11 cellular contexts compared by ENCODE assay signal in the genomic region with DNA sequence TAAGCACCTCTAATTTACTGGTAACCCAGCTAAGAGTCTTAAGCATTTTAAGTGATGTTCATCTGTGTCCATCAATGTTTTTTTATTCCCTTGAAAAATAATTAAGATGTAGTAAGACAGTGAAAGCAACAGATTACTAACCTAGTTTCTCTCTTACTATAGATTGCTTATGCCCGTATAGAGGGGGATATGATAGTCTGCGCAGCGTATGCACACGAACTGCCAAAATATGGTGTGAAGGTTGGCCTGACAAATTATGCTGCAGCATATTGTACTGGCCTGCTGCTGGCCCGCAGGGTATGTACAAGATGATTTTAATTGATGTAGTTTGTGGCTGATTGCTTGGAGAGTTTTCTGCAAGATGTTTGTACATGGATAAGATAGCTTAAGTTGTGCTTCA. TPM values are rescaled to one million over a fixed set of nuclear protein-coding genes. Genes with fewer than 3 reads are reported as not detected.
DNase-seq lines count a peak whose midpoint lies in the region; ATAC-seq, FAIRE-seq and TF ChIP-seq lines count a peak whose summit lies in the region.
"Had no signal": no experiment of that assay in that cellular context is flagged by ENCODE, and none has a peak within 500 bp of the region (broad histone marks: within the 10 kb centered on the region; RNA-seq: fewer than 3 reads in every experiment).

No MANE protein-coding gene starts in this region.

- no peak for ATAC-seq in activated naive CD4-positive, alpha-beta T cell treated with anti-CD3 and anti-CD28 coated beads, Interleukin-2, amount 50 U/mL, for 72 hours
- ATAC-seq in memory B cell (ENCODE audit: low read depth): no peak
- no peak for ATAC-seq in HG03025 (IDR thresholded peaks at IDR 0.05; ENCODE audit: low FRiP score, unreplicated experiment)
- ATAC-seq in HG02642 (IDR thresholded peaks at IDR 0.05; ENCODE audit: poor library complexity, unreplicated experiment): no peak
- no peak for ATAC-seq in GM18858 (IDR thresholded peaks at IDR 0.05; ENCODE audit: unreplicated experiment)

- H3K4ac ChIP-seq in H9 (ENCODE audit: low read depth, low read length): no peak overlapping the region

- no peak overlapping the region for H2BK12ac ChIP-seq in H9 (ENCODE audit: insufficient read length, low read depth, low read length)

- no peak overlapping the region for H2AK5ac ChIP-seq in H9 (ENCODE audit: insufficient read length, low read length)

- no peak overlapping the region for H2AFZ ChIP-seq in ACC112 (ENCODE audit: low read length, unreplicated experiment)
- no peak overlapping the region for H2AFZ ChIP-seq in H9 (ENCODE audit: low read length)

- no peak for TF ChIP-seq CTCF in H9 (conservative IDR thresholded peaks at IDR 0.05)

- H4K5ac ChIP-seq in H9 (ENCODE audit: insufficient read length, low read depth, low read length): no peak overlapping the region

- no peak overlapping the region for H2BK20ac ChIP-seq in H9 (ENCODE audit: low read depth, low read length, poor library complexity, severe bottlenecking)

- H4K91ac ChIP-seq in H9 (ENCODE audit: insufficient read length, low read depth, low read length): no peak overlapping the region

- no peak overlapping the region for H2BK15ac ChIP-seq in H9 (ENCODE audit: low read depth, low read length)

- H3K27ac Mint-ChIP-seq in H9: peak overlapping the region in 2 of 3 experiments; percentile 68 to 92; a peak in 5 of 7 replicates
- peak overlapping the region; percentile 98 to 100 for H3K27ac Mint-ChIP-seq in activated naive CD4-positive, alpha-beta T cell treated with anti-CD3 and anti-CD28 coated beads, Interleukin-2, amount 50 U/mL, for 72 hours
- H3K27ac Mint-ChIP-seq in memory B cell: peak overlapping the region; percentile 97

- no peak for FAIRE-seq in H54 (lab: Jason Lieb, UNC)

- TF ChIP-seq POLR2A in H54 (IDR thresholded peaks at IDR 0.05; ENCODE audit: low read depth, low read length): no peak

- H3T11ph ChIP-seq in H9 (ENCODE audit: low read length): no peak overlapping the region

- H3K27me3 ChIP-seq in ACC112 (ENCODE audit: insufficient read depth, low read length) (no peaks in the 10 kb centered on the region), H9 (ENCODE audit: insufficient read depth, low read length) (no peaks in the 10 kb centered on the region)

- H3K4me1 ChIP-seq in ACC112 (ENCODE audit: control insufficient read depth, insufficient read depth, low read length, unreplicated experiment) (peaks cover 54% of the 10 kb centered on the region), H9 (ENCODE audit: insufficient read depth, low read length) (no peaks in the 10 kb centered on the region; the same call in 1 of the 2 replicates)

- H3K4me3 ChIP-seq in ACC112 (ENCODE audit: low read depth, low read length): peak overlapping the region; percentile 99

- H3K79me1 ChIP-seq in H9 (ENCODE audit: insufficient read depth, low read depth, low read length, poor library complexity, severe bottlenecking): peaks cover 7% of the 10 kb centered on the region

- DNase-seq in H9: no peak
- DNase-seq in activated naive CD4-positive, alpha-beta T cell treated with anti-CD3 and anti-CD28 coated beads, Interleukin-2, amount 50 U/mL, for 72 hours (ENCODE audit: low spot score in 2 of 2): no peak
- DNase-seq in memory B cell (ENCODE audit: low spot score in 2 of 2): no peak
- no peak for DNase-seq in H54 (ENCODE audit: insufficient read length, low spot score)
- DNase-seq: aorta, NCI-H524 treated with DMSO at 0.1 percent for 48 hours, occipital lobe had no signal

- H3K4me2 ChIP-seq in H9 (ENCODE audit: insufficient read depth, insufficient read length, low read length): peak overlapping the region; percentile 98

- no peak overlapping the region for H3K56ac ChIP-seq in H9 (ENCODE audit: insufficient read length, low read depth, low read length)

- no peak overlapping the region for H2BK120ac ChIP-seq in H9 (ENCODE audit: low read depth, low read length, poor library complexity, severe bottlenecking)

- H3K18ac ChIP-seq in H9 (ENCODE audit: insufficient read length, low read depth, low read length): no peak overlapping the region

- no peaks in the 10 kb centered on the region for H3K27me3 Mint-ChIP-seq in H9 (ENCODE audit: low read depth)
- no peaks in the 10 kb centered on the region for H3K27me3 Mint-ChIP-seq in memory B cell

- no peak overlapping the region for H3K14ac ChIP-seq in H9 (ENCODE audit: insufficient read depth, low read length)

- no peak overlapping the region for H4K8ac ChIP-seq in H9 (replicated peaks; ENCODE audit: insufficient read length, low read depth, low read length)

- no peak overlapping the region for H2BK5ac ChIP-seq in H9 (ENCODE audit: insufficient read length, low read length)

- H4K20me1 ChIP-seq in H9 (ENCODE audit: control insufficient read depth, insufficient read depth, insufficient read length): no peaks in the 10 kb centered on the region

- peaks cover 5% of the 10 kb centered on the region for H3K23me2 ChIP-seq in H9 (ENCODE audit: insufficient read length, low read depth, low read length, poor library complexity, severe bottlenecking)

- H3K4me3 Mint-ChIP-seq in H9 (peak overlapping the region; percentile 99 to 100), memory B cell (peak overlapping the region; percentile 95)

- H3K9me3 Mint-ChIP-seq in H9 (peaks cover 3 to 4% of the 10 kb centered on the region in 2 experiments; a peak in 3 of 5 replicates), memory B cell (no peaks in the 10 kb centered on the region)
- no peaks in the 10 kb centered on the region for H3K9me3 Mint-ChIP-seq in activated naive CD4-positive, alpha-beta T cell treated with anti-CD3 and anti-CD28 coated beads, Interleukin-2, amount 50 U/mL, for 72 hours

- H3K23ac ChIP-seq in H9 (ENCODE audit: insufficient read length, low read depth, low read length): no peak overlapping the region

- H3K36me3 ChIP-seq in ACC112 (ENCODE audit: insufficient read depth, low read length): peaks cover 60% of the 10 kb centered on the region

- no CpG with 5 or more reads among the region's 5 CpGs for WGBS in H9 (ENCODE audit: extremely low coverage, insufficient read length, low lambda C conversion rate)

- peaks cover 75 to 78% (median 76%) of the 10 kb centered on the region in 3 experiments for H3K36me3 Mint-ChIP-seq in H9 (ENCODE audit: insufficient read depth in 1 of 3, low read depth in 3 of 3)
- H3K36me3 Mint-ChIP-seq in activated naive CD4-positive, alpha-beta T cell treated with anti-CD3 and anti-CD28 coated beads, Interleukin-2, amount 50 U/mL, for 72 hours: peaks cover 52 to 76% of the 10 kb centered on the region in 2 donors
- H3K36me3 Mint-ChIP-seq in memory B cell: peaks cover 38% of the 10 kb centered on the region

- no peak overlapping the region for H3K9ac ChIP-seq in H9 (ENCODE audit: extremely low read depth, insufficient read length, low read length)

- H3K4me1 Mint-ChIP-seq in H9: peaks cover 39 to 42% of the 10 kb centered on the region in 2 experiments
- H3K4me1 Mint-ChIP-seq in memory B cell: peaks cover 47% of the 10 kb centered on the region

- peaks cover 78% of the 10 kb centered on the region for H3K79me2 ChIP-seq in ACC112 (ENCODE audit: control insufficient read depth, insufficient read depth, low read length, unreplicated experiment)
- H3K79me2 ChIP-seq in H9 (ENCODE audit: insufficient read depth, low read length): peaks cover 37% of the 10 kb centered on the region

- no peaks in the 10 kb centered on the region for H3K9me3 ChIP-seq in H9 (ENCODE audit: control insufficient read depth, low read depth, low read length)

- H3K27ac ChIP-seq in ACC112 (ENCODE audit: low read depth, low read length) (no peak overlapping the region), H9 (ENCODE audit: insufficient read length, low read depth, low read length) (no peak overlapping the region)

RNA-seq across cellular contexts. Expression of a gene that starts 2.8 kb away (rescaled TPM):
- total RNA-seq in H9 (2021): 1,586 and 1,608 TPM in 2 replicates
- total RNA-seq in activated naive CD4-positive, alpha-beta T cell treated with anti-CD3 and anti-CD28 coated beads, Interleukin-2, amount 50 U/mL, for 72 hours: 1,000 to 10,000 TPM; 1,289 to 1,743 TPM

RNA-seq across cellular contexts. Expression of a gene that starts 49.7 kb away (rescaled TPM):
- 9.7 and 10.5 TPM in 2 replicates for total RNA-seq in H9 (2021)
- 10 to 100 TPM; 20.9 to 68.0 TPM for total RNA-seq in activated naive CD4-positive, alpha-beta T cell treated with anti-CD3 and anti-CD28 coated beads, Interleukin-2, amount 50 U/mL, for 72 hours
